16 cellular contexts compared by ENCODE assay signal in genomic region chr10:32338262-32338661, GRCh38. TPM values are rescaled to one million over a fixed set of nuclear protein-coding genes. Genes with fewer than 3 reads are reported as not detected.
A peak's percentile ranks its signal among the peaks of the same experiment; 100 is the strongest.
DNase-seq lines count a peak whose midpoint lies in the region; ATAC-seq and TF ChIP-seq lines count a peak whose summit lies in the region.
"Had no signal": no experiment of that assay in that cellular context is flagged by ENCODE, and none has a peak within 500 bp of the region (broad histone marks: within the 10 kb centered on the region; RNA-seq: fewer than 3 reads in every experiment).

No MANE protein-coding gene starts in this region.

- no peaks in the 10 kb centered on the region; a peak in 1 of 3 replicates for H3K36me3 ChIP-seq in HEK293 (ENCODE audit: control insufficient read depth in 2 of 2, insufficient read depth in 1 of 2, low read length in 2 of 2)
- H3K36me3 ChIP-seq in tibial nerve, result no peaks in the 10 kb centered on the region
- H3K36me3 ChIP-seq: breast epithelium, gastrocnemius medialis had no signal

- no peak overlapping the region for H3K27ac ChIP-seq in CD4-positive, alpha-beta T cell (ENCODE audit: low read depth, low read length)
- H3K27ac ChIP-seq in HEK293 (ENCODE audit: extremely low read depth, low read depth, low read length) (no peak overlapping the region), tibial nerve (no peak overlapping the region)
- H3K27ac ChIP-seq: breast epithelium, KMS-11, PC-9 had no signal

- POLR2A ChIA-PET in CD4-positive, alpha-beta T cell (lab: Charles Lee), result interaction anchor here (1.0 to 2.9 kb wide), 5 partner anchors 9 to 107 kb away, joined by 3 to 8 read pairs (median 4); partner anchors contain the start of gene CCDC7
- POLR2A ChIA-PET in HEK293 (lab: Yijun Ruan, JAX), result interaction anchor here (1.7 kb wide), 1 partner anchor 8 kb away, joined by 5 read pairs; no protein-coding TSS in a partner anchor

- no peak for ATAC-seq in CD4-positive, alpha-beta T cell (ENCODE audit: poor library complexity)
- no peak for ATAC-seq in activated naive CD8-positive, alpha-beta T cell treated with anti-CD3 and anti-CD28 coated beads, Interleukin-2, amount 50 U/mL, for 24 hours
- no peak for ATAC-seq in natural killer cell treated with Interleukin-12 subunit alpha and Interleukin-12 subunit beta and Interleukin-15 and Interleukin-18, amount 100 ng/mL, for 72 hours
- ATAC-seq: gastrocnemius medialis had no signal

- CTCF ChIA-PET in CD4-positive, alpha-beta T cell (lab: Charles Lee), result interaction anchor here (0.8 to 2.4 kb wide), 3 partner anchors 8 to 22 kb away, joined by 3 to 17 read pairs (median 3); no protein-coding TSS in a partner anchor
- CTCF ChIA-PET in HEK293 (lab: Yijun Ruan, JAX), result interaction anchor here (1.0 kb wide), 1 partner anchor 82 kb away, joined by 3 read pairs; no protein-coding TSS in a partner anchor

- H3K4me3 ChIP-seq in HEK293 (ENCODE audit: low read depth, low read length), result no peak overlapping the region
- no peak overlapping the region for H3K4me3 ChIP-seq in tibial nerve
- H3K4me3 ChIP-seq: breast epithelium, PC-9 had no signal

- H3K4me1 Mint-ChIP-seq in CD4-positive, alpha-beta T cell (ENCODE audit: low read depth), result peaks cover 96% of the 10 kb centered on the region
- H3K4me1 Mint-ChIP-seq in activated naive CD8-positive, alpha-beta T cell treated with anti-CD3 and anti-CD28 coated beads, Interleukin-2, amount 50 U/mL, for 24 hours, result peaks cover 94% of the 10 kb centered on the region
- peaks cover 53 to 85% of the 10 kb centered on the region in 2 donors for H3K4me1 Mint-ChIP-seq in natural killer cell treated with Interleukin-12 subunit alpha and Interleukin-12 subunit beta and Interleukin-15 and Interleukin-18, amount 100 ng/mL, for 72 hours (ENCODE audit: low read depth in 2 of 2)

- no peaks in the 10 kb centered on the region for H3K9me3 Mint-ChIP-seq in CD4-positive, alpha-beta T cell
- no peaks in the 10 kb centered on the region for H3K9me3 Mint-ChIP-seq in activated naive CD8-positive, alpha-beta T cell treated with anti-CD3 and anti-CD28 coated beads, Interleukin-2, amount 50 U/mL, for 24 hours
- peaks cover 5% of the 10 kb centered on the region for H3K9me3 Mint-ChIP-seq in natural killer cell treated with Interleukin-12 subunit alpha and Interleukin-12 subunit beta and Interleukin-15 and Interleukin-18, amount 100 ng/mL, for 72 hours
- H3K9me3 Mint-ChIP-seq: endodermal cell had no signal

- WGBS in tibial nerve, 2 donors, result 89 to 95% methylated on average over 3 of the region's 3 CpGs

- H3K36me3 Mint-ChIP-seq in CD4-positive, alpha-beta T cell (ENCODE audit: low read depth), result peaks cover 62% of the 10 kb centered on the region
- H3K36me3 Mint-ChIP-seq in activated naive CD8-positive, alpha-beta T cell treated with anti-CD3 and anti-CD28 coated beads, Interleukin-2, amount 50 U/mL, for 24 hours (ENCODE audit: low read depth), result peaks cover 33% of the 10 kb centered on the region
- peaks cover 14% of the 10 kb centered on the region for H3K36me3 Mint-ChIP-seq in natural killer cell treated with Interleukin-12 subunit alpha and Interleukin-12 subunit beta and Interleukin-15 and Interleukin-18, amount 100 ng/mL, for 72 hours

- H3K27ac Mint-ChIP-seq in CD4-positive, alpha-beta T cell, result peak overlapping the region; percentile 87
- peak overlapping the region; percentile 55 for H3K27ac Mint-ChIP-seq in activated naive CD8-positive, alpha-beta T cell treated with anti-CD3 and anti-CD28 coated beads, Interleukin-2, amount 50 U/mL, for 24 hours
- peak overlapping the region; percentile 49 to 57 for H3K27ac Mint-ChIP-seq in natural killer cell treated with Interleukin-12 subunit alpha and Interleukin-12 subunit beta and Interleukin-15 and Interleukin-18, amount 100 ng/mL, for 72 hours
- H3K27ac Mint-ChIP-seq: endodermal cell had no signal

- intact Hi-C loops in CD4-positive, alpha-beta T cell (cut with DNase I, micrococcal nuclease), result no loop called here

- H3K4me1 ChIP-seq in HEK293 (ENCODE audit: control insufficient read depth, insufficient read depth, low read length) (peaks cover 12% of the 10 kb centered on the region), tibial nerve (peaks cover 0 to 100% (median 59%) of the 10 kb centered on the region in 4 donors)

- no peaks in the 10 kb centered on the region for H3K9me3 ChIP-seq in CD4-positive, alpha-beta T cell (ENCODE audit: control insufficient read depth, low read length)
- H3K9me3 ChIP-seq in HEK293 (ENCODE audit: control insufficient read depth, insufficient read depth, low read depth, low read length) (no peaks in the 10 kb centered on the region), tibial nerve (no peaks in the 10 kb centered on the region)
- H3K9me3 ChIP-seq: breast epithelium, gastrocnemius medialis had no signal

- peak overlapping the region; percentile 60 for H3K4me3 Mint-ChIP-seq in CD4-positive, alpha-beta T cell
- peak overlapping the region; percentile 13 for H3K4me3 Mint-ChIP-seq in activated naive CD8-positive, alpha-beta T cell treated with anti-CD3 and anti-CD28 coated beads, Interleukin-2, amount 50 U/mL, for 24 hours
- H3K4me3 Mint-ChIP-seq in natural killer cell treated with Interleukin-12 subunit alpha and Interleukin-12 subunit beta and Interleukin-15 and Interleukin-18, amount 100 ng/mL, for 72 hours, result peak overlapping the region; percentile 45
- H3K4me3 Mint-ChIP-seq: endodermal cell had no signal

- TF ChIP-seq CTCF in CD4-positive, alpha-beta T cell (IDR thresholded peaks at IDR 0.05), result no peak
- TF ChIP-seq CTCF in HEK293 (tag by site-specific recombination; IDR thresholded peaks at IDR 0.05) (no peak), tibial nerve (IDR thresholded peaks at IDR 0.05) (no peak)

- no peak for DNase-seq in CD4-positive, alpha-beta T cell
- no peak for DNase-seq in activated naive CD8-positive, alpha-beta T cell treated with anti-CD3 and anti-CD28 coated beads, Interleukin-2, amount 50 U/mL, for 24 hours
- DNase-seq in natural killer cell treated with Interleukin-12 subunit alpha and Interleukin-12 subunit beta and Interleukin-15 and Interleukin-18, amount 100 ng/mL, for 72 hours (ENCODE audit: low spot score), result no peak
- DNase-seq in nucleus accumbens (lab: John Stamatoyannopoulos, UW), result no peak
- no peak for DNase-seq in tibial nerve (ENCODE audit: low spot score in 2 of 2)
- no peak for DNase-seq in HuH-7 (ENCODE audit: low spot score)
- DNase-seq in NCI-H2196 treated with DMSO at 0.1 percent for 48 hours (lab: John Stamatoyannopoulos, UW; ENCODE audit: unreplicated experiment), result no peak
- DNase-seq: activated CD4-positive, CD25-positive, alpha-beta regulatory T cell treated with anti-CD3 and anti-CD28 coated beads, Interleukin-2, amount 50 U/mL, for 72 hours; endodermal cell; gastrocnemius medialis; NCI-H1694 treated with DMSO at 0.1 percent for 48 hours; NCI-H524 treated with DMSO at 0.1 percent for 48 hours; PC-9 had no signal

- H3K27me3 ChIP-seq in CD4-positive, alpha-beta T cell (ENCODE audit: control insufficient read depth, insufficient read depth, low read length), result no peaks in the 10 kb centered on the region
- H3K27me3 ChIP-seq in tibial nerve, result no peaks in the 10 kb centered on the region
- H3K27me3 ChIP-seq: breast epithelium, gastrocnemius medialis had no signal

- H3K27me3 Mint-ChIP-seq in CD4-positive, alpha-beta T cell, result no peaks in the 10 kb centered on the region
- no peaks in the 10 kb centered on the region for H3K27me3 Mint-ChIP-seq in activated naive CD8-positive, alpha-beta T cell treated with anti-CD3 and anti-CD28 coated beads, Interleukin-2, amount 50 U/mL, for 24 hours
- H3K27me3 Mint-ChIP-seq in natural killer cell treated with Interleukin-12 subunit alpha and Interleukin-12 subunit beta and Interleukin-15 and Interleukin-18, amount 100 ng/mL, for 72 hours, result no peaks in the 10 kb centered on the region

- no peak for TF ChIP-seq POLR2A in tibial nerve (IDR thresholded peaks at IDR 0.05)

- no peak for TF ChIP-seq EP300 in tibial nerve (IDR thresholded peaks at IDR 0.05)

TF ChIP-seq in HEK293, 187 proteins besides CTCF, POLR2A, EP300 and RAD21 (continues in another document):
- TF ChIP-seq SCRT2 (tag by site-specific recombination; IDR thresholded peaks at IDR 0.05) (peak; percentile 41; the same call in 1 of the 2 replicates), AEBP2 (tag by site-specific recombination; IDR thresholded peaks at IDR 0.05; ENCODE audit: borderline replicate concordance) (no peak), ZNF600 (tag by site-specific recombination; IDR thresholded peaks at IDR 0.05) (0 out of 2 replicates have a peak, but pooled peaks have one; percentile 54), KLF10 (tag by site-specific recombination; IDR thresholded peaks at IDR 0.05) (no peak), ZBTB17 (tag by site-specific recombination; IDR thresholded peaks at IDR 0.05) (peak; percentile 64), ZNF138 (tag by site-specific recombination; IDR thresholded peaks at IDR 0.05; ENCODE audit: borderline replicate concordance) (no peak), GFI1B (tag by site-specific recombination; IDR thresholded peaks at IDR 0.05) (peak; percentile 93)
- TF ChIP-seq, protein P1, sequence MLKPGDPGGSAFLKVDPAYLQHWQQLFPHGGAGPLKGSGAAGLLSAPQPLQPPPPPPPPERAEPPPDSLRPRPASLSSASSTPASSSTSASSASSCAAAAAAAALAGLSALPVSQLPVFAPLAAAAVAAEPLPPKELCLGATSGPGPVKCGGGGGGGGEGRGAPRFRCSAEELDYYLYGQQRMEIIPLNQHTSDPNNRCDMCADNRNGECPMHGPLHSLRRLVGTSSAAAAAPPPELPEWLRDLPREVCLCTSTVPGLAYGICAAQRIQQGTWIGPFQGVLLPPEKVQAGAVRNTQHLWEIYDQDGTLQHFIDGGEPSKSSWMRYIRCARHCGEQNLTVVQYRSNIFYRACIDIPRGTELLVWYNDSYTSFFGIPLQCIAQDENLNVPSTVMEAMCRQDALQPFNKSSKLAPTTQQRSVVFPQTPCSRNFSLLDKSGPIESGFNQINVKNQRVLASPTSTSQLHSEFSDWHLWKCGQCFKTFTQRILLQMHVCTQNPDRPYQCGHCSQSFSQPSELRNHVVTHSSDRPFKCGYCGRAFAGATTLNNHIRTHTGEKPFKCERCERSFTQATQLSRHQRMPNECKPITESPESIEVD (tag by site-specific recombination; IDR thresholded peaks at IDR 0.05), result peak; percentile 37; the same call in 1 of the 2 replicates

RNA-seq across cellular contexts. Expression of gene EPC1, which starts 8.7 kb away (rescaled TPM):
- 100 to 1,000 TPM; 173 to 181 TPM for total RNA-seq in CD4-positive, alpha-beta T cell
- 10 to 100 TPM; 43.4 to 45.9 TPM for total RNA-seq in natural killer cell treated with Interleukin-12 subunit alpha and Interleukin-12 subunit beta and Interleukin-15 and Interleukin-18, amount 100 ng/mL, for 72 hours
- total RNA-seq in tibial nerve, result 10 to 100 TPM; 47.5 to 72.8 (median 62.7) TPM
